ENCODE assay signal across 8 cellular contexts in genomic region chr3:56251343-56251945, GRCh38.
DNase-seq lines count a peak whose midpoint lies in the region; ATAC-seq and TF ChIP-seq lines count a peak whose summit lies in the region.

No MANE protein-coding gene starts in this region.

- TF ChIP-seq CTCF in BJ (IDR thresholded peaks at IDR 0.05; ENCODE audit: insufficient read depth, low read depth, low read length) (peak; percentile 71), GM12872 (IDR thresholded peaks at IDR 0.05; ENCODE audit: insufficient read depth, low read depth, low read length) (peak; percentile 56; the same call in 2 of the 3 replicates), ascending aorta (IDR thresholded peaks at IDR 0.05) (peak; percentile 40 to 86 (median 74))

- POLR2A ChIA-PET in BJ (lab: Charles Lee): no interaction called here

- CTCF ChIA-PET in BJ (lab: Yijun Ruan, JAX): interaction anchor here (0.7 to 2.8 kb wide), 16 partner anchors 8 to 1018 kb away, joined by 3 to 10 read pairs (median 4); no protein-coding TSS in a partner anchor

- no peak overlapping the region for H3K4me3 ChIP-seq in BJ (ENCODE audit: low read depth, low read length)
- no peak overlapping the region for H3K4me3 ChIP-seq in ascending aorta

- no peak for DNase-seq in BJ (ENCODE audit: low read depth)
- peak; percentile 8 for DNase-seq in NCI-H2029 (lab: John Stamatoyannopoulos, UW)
- peak in 1 of 2 donors; percentile 61 for DNase-seq in ascending aorta (ENCODE audit: low spot score in 2 of 2)
- DNase-seq in inferior parietal cortex (ENCODE audit: extremely low spot score): peak; percentile 90
- DNase-seq in superior temporal gyrus (ENCODE audit: extremely low spot score): peak; percentile 93

- H3K4me1 ChIP-seq in ascending aorta: no peaks in the 10 kb centered on the region

- intact Hi-C loops in ascending aorta (cut with DNase I): loop anchor here (5.0 to 10.0 kb wide), 3 partner anchors 769 to 1827 kb away; no protein-coding TSS in a partner anchor

- H3K36me3 ChIP-seq in BJ (ENCODE audit: control insufficient read depth, insufficient read depth, low read length) (no peaks in the 10 kb centered on the region), ascending aorta (no peaks in the 10 kb centered on the region)

- no peak for ATAC-seq in HG03565 (IDR thresholded peaks at IDR 0.05; ENCODE audit: unreplicated experiment)
- no peak for ATAC-seq in HG03469 (IDR thresholded peaks at IDR 0.05; ENCODE audit: unreplicated experiment)

- H3K27ac ChIP-seq in ascending aorta: no peak overlapping the region

- H3K9me3 ChIP-seq in ascending aorta: no peaks in the 10 kb centered on the region

- H3K27me3 ChIP-seq in BJ (ENCODE audit: control insufficient read depth, insufficient read depth, low read length) (no peaks in the 10 kb centered on the region), ascending aorta (no peaks in the 10 kb centered on the region)
